8 cellular contexts compared by ENCODE assay signal in genomic region chr7:76166404-76167255, GRCh38. TPM values are rescaled to one million over a fixed set of nuclear protein-coding genes. Genes with fewer than 3 reads are reported as not detected.
DNase-seq lines count a peak whose midpoint lies in the region; ATAC-seq and TF ChIP-seq lines count a peak whose summit lies in the region.

No MANE protein-coding gene starts in this region.

- H3K27me3 Mint-ChIP-seq in activated B cell treated with CpG ODN at 0.5 μM for 24 hours = peaks cover 2% of the 10 kb centered on the region

- peak; percentile 99 for DNase-seq in ACHN
- peak; percentile 99 for DNase-seq in NCI-H2227 (lab: John Stamatoyannopoulos, UW; ENCODE audit: unreplicated experiment)
- DNase-seq in activated B cell treated with CpG ODN at 0.5 μM for 24 hours = peak; percentile 84
- peak; percentile 97 for DNase-seq in cardiac fibroblast (ENCODE audit: low read depth in 2 of 2)
- peak; percentile 95 for DNase-seq in iPS-NIHi11 (ENCODE audit: low spot score)

- TF ChIP-seq CTCF in activated B cell treated with CpG ODN at 0.5 μM for 24 hours (IDR thresholded peaks at IDR 0.05) (no peak), cardiac fibroblast (IDR thresholded peaks at IDR 0.05; ENCODE audit: low read depth, low read length) (peak; percentile 26)

- H3K9me3 Mint-ChIP-seq in activated B cell treated with CpG ODN at 0.5 μM for 24 hours = no peaks in the 10 kb centered on the region

- H3K4me3 Mint-ChIP-seq in activated B cell treated with CpG ODN at 0.5 μM for 24 hours = peak overlapping the region; percentile 86

- peak; percentile 98 for ATAC-seq in GM18868 (IDR thresholded peaks at IDR 0.05; ENCODE audit: unreplicated experiment)
- ATAC-seq in HG03108 (IDR thresholded peaks at IDR 0.05; ENCODE audit: unreplicated experiment) = peak; percentile 80
- peak; percentile 86 for ATAC-seq in activated B cell treated with CpG ODN at 0.5 μM for 24 hours (ENCODE audit: low read depth)

- H3K27ac ChIP-seq in skin epidermis = peak overlapping the region in 20 of 21 experiments; percentile 48 to 91 (median 80)

- intact Hi-C loops in activated B cell treated with CpG ODN at 0.5 μM for 24 hours (cut with micrococcal nuclease) = loop anchor here (5.0 to 10.0 kb wide), 2 partner anchors 119 to 1168 kb away; partner anchors contain the start of genes MDH2 and STYXL1

- CTCF ChIA-PET in activated B cell treated with CpG ODN at 0.5 μM for 24 hours (lab: Charles Lee) = interaction anchor here (0.7 to 1.4 kb wide), 2 partner anchors 12 to 147 kb away, joined by 3 to 4 read pairs; no protein-coding TSS in a partner anchor

- in situ Hi-C loops in ACHN (cut with HindIII; ENCODE audit: low pct_ligation_motif_present, low pct_unique_long_range_greater_than_20kb, low sequenced_read_pairs) = no loop called here

- no peaks in the 10 kb centered on the region for H3K36me3 Mint-ChIP-seq in activated B cell treated with CpG ODN at 0.5 μM for 24 hours (ENCODE audit: low read depth)

- peaks cover 5% of the 10 kb centered on the region for H3K4me1 Mint-ChIP-seq in activated B cell treated with CpG ODN at 0.5 μM for 24 hours

- H3K4me3 ChIP-seq in cardiac fibroblast (replicated peaks in 1 of 2; ENCODE audit: low read depth in 2 of 2, low read length in 2 of 2) (peak overlapping the region; percentile 63 to 72), skin epidermis (peak overlapping the region; percentile 54 to 70 (median 67))

- POLR2A ChIA-PET in activated B cell treated with CpG ODN at 0.5 μM for 24 hours (lab: Charles Lee) = interaction anchor here (1.2 to 1.3 kb wide), 2 partner anchors 192 to 251 kb away, joined by 3 to 5 read pairs; partner anchors contain the start of gene YWHAG

- H3K27ac Mint-ChIP-seq in activated B cell treated with CpG ODN at 0.5 μM for 24 hours = peak overlapping the region; percentile 73

RNA-seq across cellular contexts. Expression of gene SRRM3, which starts 35.1 kb away (rescaled TPM):
- total RNA-seq in activated B cell treated with CpG ODN at 0.5 μM for 24 hours = not detected in 2 replicates

Comparison
In these comparisons a context has a peak if more than half of its experiments do, and no peak if none do; other contexts are left out.
1. Peak in every context shown above with its lines: DNase-seq, ATAC-seq, H3K4me3 ChIP-seq and H3K27ac ChIP-seq.